Comparison of ENCODE assay signal across 25 cellular contexts in genomic region chr2:81148323-81148722, GRCh38.
"Had no signal": no experiment of that assay in that cellular context is flagged by ENCODE, and none has a peak within 500 bp of the region (broad histone marks: within the 10 kb centered on the region; RNA-seq: fewer than 3 reads in every experiment).

No MANE protein-coding gene starts in this region.

- H3K4me2 ChIP-seq: smooth muscle cell had no signal

- ATAC-seq: effector memory CD8-positive, alpha-beta T cell; left ventricle myocardium superior; lower lobe of right lung; naive thymus-derived CD8-positive, alpha-beta T cell; sciatic nerve; stimulated activated effector memory CD8-positive, alpha-beta T cell treated with anti-CD3 and anti-CD28 coated beads, Interleukin-12 subunit alpha, Interleukin-12 subunit beta, amount 100 ng/mL, for 72 hours had no signal

- H3K36me3 ChIP-seq: lower lobe of right lung, prostate gland, right atrium auricular region, stomach, tibial artery, upper lobe of left lung had no signal

- DNase-seq: cortex of kidney; effector memory CD8-positive, alpha-beta T cell; head of caudate nucleus; left ventricle myocardium superior; lower lobe of right lung; naive thymus-derived CD8-positive, alpha-beta T cell; nephron progenitor cell; nucleus accumbens; stimulated activated CD4-positive, alpha-beta T cell treated with anti-CD3 and anti-CD28 coated beads, Interleukin-12 subunit alpha, Interleukin-12 subunit beta, amount 100 ng/mL, for 4 hours; stimulated activated CD4-positive, alpha-beta T cell treated with anti-CD3 and anti-CD28 coated beads, Interleukin-1b, Interleukin-23, amount 100 ng/mL, for 48 hours; stimulated activated CD4-positive, alpha-beta T cell treated with anti-CD3 and anti-CD28 coated beads, Interleukin-4, amount 100 ng/mL, for 24 hours; stimulated activated naive CD4-positive, alpha-beta T cell treated with Interleukin-2 at 50 U/mL for 16 hours; stomach; testis; tibial artery; upper lobe of left lung had no signal

- H3K9me3 ChIP-seq: lower lobe of right lung, prostate gland, right atrium auricular region, testis, tibial artery, upper lobe of left lung had no signal

- FAIRE-seq: endometrium, frontal cortex, keratinocyte, urothelium cell line had no signal

- H3K27me3 ChIP-seq: right atrium auricular region, stomach, testis, tibial artery, upper lobe of left lung had no signal

- H3K4me1 ChIP-seq: lower lobe of right lung, prostate gland, right atrium auricular region, stomach, testis, tibial artery, upper lobe of left lung had no signal

- H3K4me3 ChIP-seq: lower lobe of right lung, prostate gland, right atrium auricular region, smooth muscle cell, stomach, testis, tibial artery, upper lobe of left lung had no signal

- H3K27ac ChIP-seq: lower lobe of right lung, prostate gland, right atrium auricular region, stomach, testis, tibial artery, upper lobe of left lung had no signal
